In genomic region chr5:111512406-111513174, GRCh38 we compare ENCODE assay signal across 8 cellular contexts. TPM values are rescaled to one million over a fixed set of nuclear protein-coding genes. Genes with fewer than 3 reads are reported as not detected.
DNase-seq lines count a peak whose midpoint lies in the region; ATAC-seq, FAIRE-seq and TF ChIP-seq lines count a peak whose summit lies in the region.

TSS of gene STARD4 (minus strand) at chr5:111512535. CDS start at chr5:111507433, 5,102 bp downstream.

- peak in 1 of 4 donors; percentile 71 for TF ChIP-seq EP300 in upper lobe of left lung (IDR thresholded peaks at IDR 0.05)

- FAIRE-seq in GM12891 (lab: Jason Lieb, UNC): peak; percentile 99

- H3K27ac ChIP-seq in heart left ventricle (peak within 1 kb of the TSS in 11 of 12 donors; percentile 74 to 93 (median 84)), upper lobe of left lung (peak within 1 kb of the TSS; percentile 87 to 97 (median 91))

- peak; percentile 97 for ATAC-seq in HG02840 (IDR thresholded peaks at IDR 0.05; ENCODE audit: low FRiP score, unreplicated experiment)
- ATAC-seq in heart left ventricle: peak; percentile 99
- peak; percentile 99 to 100 for ATAC-seq in upper lobe of left lung (ENCODE audit: low FRiP score in 2 of 2)

- H3K27me3 ChIP-seq in heart left ventricle (no peaks in the 10 kb centered on the region), upper lobe of left lung (no peaks in the 10 kb centered on the region)

- DNase-seq in GM12891 (ENCODE audit: insufficient read length, low spot score) (peak; percentile 79), NCI-H1436 treated with DMSO at 0.1 percent for 48 hours (lab: John Stamatoyannopoulos, UW) (peak; percentile 75), T-helper 1 cell (peak; percentile 86 to 96 (median 90)), amniotic epithelial cell (ENCODE audit: low read depth) (peak; percentile 97), heart left ventricle (peak; percentile 95 to 97 (median 96)), pons (ENCODE audit: low spot score) (peak; percentile 97), upper lobe of left lung (peak; percentile 96 to 98)

- H3K4me1 ChIP-seq in heart left ventricle (peaks cover 0 to 37% (median 14%) of the 10 kb centered on the region in 12 donors), upper lobe of left lung (peaks cover 6 to 42% (median 22%) of the 10 kb centered on the region in 4 donors)

- intact Hi-C loops in heart left ventricle (cut with DNase I): loop anchor here in 2 of 10 donors (2.0 to 10.0 kb wide), 2 partner anchors 38 to 348 kb away; no protein-coding TSS in a partner anchor

- peak within 1 kb of the TSS; percentile 68 to 95 (median 84) for H3K4me3 ChIP-seq in heart left ventricle
- H3K4me3 ChIP-seq in upper lobe of left lung: peak within 1 kb of the TSS; percentile 75 to 90 (median 87)

- H3K36me3 ChIP-seq in heart left ventricle (no peaks in the 10 kb centered on the region), upper lobe of left lung (no peaks in the 10 kb centered on the region)

- WGBS in heart left ventricle, 4 donors: 0 to 1% (median 1%) methylated on average over 29 to 42 of the region's 42 CpGs
- WGBS in upper lobe of left lung, 2 donors: 1% methylated on average over 26 to 28 of the region's 42 CpGs

- TF ChIP-seq CTCF in heart left ventricle (IDR thresholded peaks at IDR 0.05): no peak
- peak in 1 of 6 experiments; percentile 13 for TF ChIP-seq CTCF in upper lobe of left lung (IDR thresholded peaks at IDR 0.05)

- TF ChIP-seq POLR2A in GM12891 (IDR thresholded peaks at IDR 0.05; ENCODE audit: low read depth, low read length): peak; percentile 93
- TF ChIP-seq POLR2A in heart left ventricle (IDR thresholded peaks at IDR 0.05): peak in 1 of 2 donors; percentile 75
- TF ChIP-seq POLR2A in upper lobe of left lung (IDR thresholded peaks at IDR 0.05): peak in 3 of 4 donors; percentile 81 to 97 (median 96)

- H3K9me3 ChIP-seq in heart left ventricle (no peaks in the 10 kb centered on the region), upper lobe of left lung (no peaks in the 10 kb centered on the region)

TF ChIP-seq in GM12891, 5 proteins besides CTCF, POLR2A, EP300 and RAD21:
- TF ChIP-seq POLR2AphosphoS5 (IDR thresholded peaks at IDR 0.05; ENCODE audit: low read depth, low read length): peak; percentile 94
- no peak for TF ChIP-seq PAX5 (IDR thresholded peaks at IDR 0.05; ENCODE audit: insufficient read depth, low read length, severe bottlenecking)
- peak; percentile 77 for TF ChIP-seq POU2F2 (IDR thresholded peaks at IDR 0.05; ENCODE audit: low read depth, low read length)
- TF ChIP-seq SPI1 (IDR thresholded peaks at IDR 0.05; ENCODE audit: low read depth, low read length): no peak
- peak; percentile 93 for TF ChIP-seq TAF1 (IDR thresholded peaks at IDR 0.05; ENCODE audit: low read depth, low read length)
TF ChIP-seq in GM12891: peak in this region for 3.

RNA-seq across cellular contexts. Expression of gene STARD4, which starts in this region (rescaled TPM):
- 38.4 TPM for polyA plus RNA-seq in GM12891 (2012; ENCODE audit: low read depth, missing spikeins)
- total RNA-seq in heart left ventricle (10 to 100 TPM in 3 of 9 donors, 1 to 10 TPM in 6; 7.6 to 14.5 (median 9.4) TPM), upper lobe of left lung (10 to 100 TPM; 23.0 to 71.5 (median 41.8) TPM)
- 10 to 100 TPM in 1 of 2 donors, 1 to 10 TPM in 1; 3.1 to 18.2 TPM for polyA plus RNA-seq in heart left ventricle

Comparison
In these comparisons a context has a peak if more than half of its experiments do, and no peak if none do; other contexts are left out.
1. Peak in every context shown above with its lines: DNase-seq, ATAC-seq, H3K4me3 ChIP-seq and H3K27ac ChIP-seq.